In genomic region chr18:23330423-23330822, GRCh38 we compare ENCODE assay signal across 11 cellular contexts.
DNase-seq lines count a peak whose midpoint lies in the region; ATAC-seq and TF ChIP-seq lines count a peak whose summit lies in the region.
"Had no signal": no experiment of that assay in that cellular context is flagged by ENCODE, and none has a peak within 500 bp of the region (broad histone marks: within the 10 kb centered on the region; RNA-seq: fewer than 3 reads in every experiment).

No MANE protein-coding gene starts in this region.

- DNase-seq in GM06990 (ENCODE audit: extremely low read depth, insufficient read length) (peak; percentile 47), endothelial cell (ENCODE audit: low spot score) (no peak), cardiac septum (ENCODE audit: low spot score) (no peak), SW 1271 (lab: John Stamatoyannopoulos, UW) (no peak)
- DNase-seq: heart right ventricle, NCI-H2081 treated with DMSO at 0.1 percent for 48 hours had no signal

- intact Hi-C loops in cardiac septum (cut with DNase I) = no loop called here

- ATAC-seq in GM19468 (IDR thresholded peaks at IDR 0.05; ENCODE audit: extremely low read depth, unreplicated experiment) (peak; percentile 80), HG03196 (IDR thresholded peaks at IDR 0.05; ENCODE audit: unreplicated experiment) (peak; percentile 90), GM18519 (IDR thresholded peaks at IDR 0.05; ENCODE audit: low FRiP score, unreplicated experiment) (no peak), HG03025 (IDR thresholded peaks at IDR 0.05; ENCODE audit: low FRiP score, unreplicated experiment) (no peak)
- ATAC-seq: heart right ventricle had no signal

- no peaks in the 10 kb centered on the region; the same call in 1 of the 2 replicates for H3K36me3 ChIP-seq in GM06990 (ENCODE audit: control insufficient read depth, insufficient read depth, low read length)

- H3K27me3 Mint-ChIP-seq in endothelial cell (ENCODE audit: unreplicated experiment) = no peaks in the 10 kb centered on the region

- peaks cover 8% of the 10 kb centered on the region for H3K36me3 Mint-ChIP-seq in endothelial cell (ENCODE audit: low read depth, unreplicated experiment)

- H3K4me3 Mint-ChIP-seq in endothelial cell (ENCODE audit: unreplicated experiment) = peak overlapping the region; percentile 21
- H3K4me3 Mint-ChIP-seq: T-helper 1 cell treated with Interleukin-12 subunit alpha and Interleukin-12 subunit beta and Interleukin-4 antibody, amounts not matched to agents 30 μg/mL and 1 μg/mL, for 36 hours had no signal

- no peak overlapping the region for H3K27ac Mint-ChIP-seq in endothelial cell (ENCODE audit: unreplicated experiment)
- H3K27ac Mint-ChIP-seq: T-helper 1 cell treated with Interleukin-12 subunit alpha and Interleukin-12 subunit beta and Interleukin-4 antibody, amounts not matched to agents 30 μg/mL and 1 μg/mL, for 36 hours had no signal

- no peaks in the 10 kb centered on the region for H3K27me3 ChIP-seq in GM06990 (replicated peaks; ENCODE audit: control insufficient read depth, insufficient read depth, low read length)
- H3K27me3 ChIP-seq: heart right ventricle had no signal

- H3K4me3 ChIP-seq in GM06990 (replicated peaks; ENCODE audit: low read depth, low read length) = no peak overlapping the region
- H3K4me3 ChIP-seq: heart right ventricle had no signal

- TF ChIP-seq CTCF in GM06990 (IDR thresholded peaks at IDR 0.05; ENCODE audit: insufficient read depth, low read length, poor library complexity, severe bottlenecking) (no peak), endothelial cell (IDR thresholded peaks at IDR 0.05; ENCODE audit: unreplicated experiment) (no peak)

- peaks cover 7% of the 10 kb centered on the region for H3K4me1 Mint-ChIP-seq in endothelial cell (ENCODE audit: unreplicated experiment)

- no peaks in the 10 kb centered on the region for H3K9me3 Mint-ChIP-seq in endothelial cell (ENCODE audit: unreplicated experiment)

Comparison
In these comparisons a context has a peak if more than half of its experiments do, and no peak if none do; other contexts are left out.
1. ATAC-seq: peak in GM19468 (single experiment) and HG03196 (single experiment); none in GM18519 (single experiment) and HG03025 (single experiment).